In genomic region chr13:112587767-112588489, GRCh38 we compare ENCODE assay signal across 8 cellular contexts. TPM values are rescaled to one million over a fixed set of nuclear protein-coding genes. Genes with fewer than 3 reads are reported as not detected.
DNase-seq lines count a peak whose midpoint lies in the region; ATAC-seq, FAIRE-seq and TF ChIP-seq lines count a peak whose summit lies in the region.

A gene with protein sequence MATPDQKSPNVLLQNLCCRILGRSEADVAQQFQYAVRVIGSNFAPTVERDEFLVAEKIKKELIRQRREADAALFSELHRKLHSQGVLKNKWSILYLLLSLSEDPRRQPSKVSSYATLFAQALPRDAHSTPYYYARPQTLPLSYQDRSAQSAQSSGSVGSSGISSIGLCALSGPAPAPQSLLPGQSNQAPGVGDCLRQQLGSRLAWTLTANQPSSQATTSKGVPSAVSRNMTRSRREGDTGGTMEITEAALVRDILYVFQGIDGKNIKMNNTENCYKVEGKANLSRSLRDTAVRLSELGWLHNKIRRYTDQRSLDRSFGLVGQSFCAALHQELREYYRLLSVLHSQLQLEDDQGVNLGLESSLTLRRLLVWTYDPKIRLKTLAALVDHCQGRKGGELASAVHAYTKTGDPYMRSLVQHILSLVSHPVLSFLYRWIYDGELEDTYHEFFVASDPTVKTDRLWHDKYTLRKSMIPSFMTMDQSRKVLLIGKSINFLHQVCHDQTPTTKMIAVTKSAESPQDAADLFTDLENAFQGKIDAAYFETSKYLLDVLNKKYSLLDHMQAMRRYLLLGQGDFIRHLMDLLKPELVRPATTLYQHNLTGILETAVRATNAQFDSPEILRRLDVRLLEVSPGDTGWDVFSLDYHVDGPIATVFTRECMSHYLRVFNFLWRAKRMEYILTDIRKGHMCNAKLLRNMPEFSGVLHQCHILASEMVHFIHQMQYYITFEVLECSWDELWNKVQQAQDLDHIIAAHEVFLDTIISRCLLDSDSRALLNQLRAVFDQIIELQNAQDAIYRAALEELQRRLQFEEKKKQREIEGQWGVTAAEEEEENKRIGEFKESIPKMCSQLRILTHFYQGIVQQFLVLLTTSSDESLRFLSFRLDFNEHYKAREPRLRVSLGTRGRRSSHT (minus strand): TSS chr13:112588153. CDS start chr13:112587980, 173 bp downstream.

- intact Hi-C loops in activated CD4-positive, alpha-beta memory T cell treated with anti-CD3 and anti-CD28 coated beads for 36 hours (cut with micrococcal nuclease) = loop anchor here (1.0 to 10.0 kb wide), 3 partner anchors 18 to 1883 kb away; partner anchors contain the start of genes ATP11A and CARS2
- intact Hi-C loops in dorsolateral prefrontal cortex (cut with DNase I) (loop anchor here in 1 of 2 donors (1.0 kb wide), 1 partner anchor 18 kb away; no protein-coding TSS in a partner anchor), lower leg skin (cut with DNase I; ENCODE audit: low total_unique reads) (no loop called here)

- H3K27ac Mint-ChIP-seq in activated CD4-positive, alpha-beta memory T cell treated with anti-CD3 and anti-CD28 coated beads for 36 hours = peak within 1 kb of the TSS; percentile 91

- H3K9ac ChIP-seq in BLaER1 treated with 17β-estradiol and CSF1 and Interleukin-3, amounts not matched to agents 10 nM and 100 nM = peak within 1 kb of the TSS; percentile 90 to 99 (median 97)

- H3K36me3 Mint-ChIP-seq in activated CD4-positive, alpha-beta memory T cell treated with anti-CD3 and anti-CD28 coated beads for 36 hours = peaks cover 2% of the 10 kb centered on the region

- peak within 1 kb of the TSS; percentile 80 to 99 (median 96) for H3K4me3 ChIP-seq in BLaER1 treated with 17β-estradiol and CSF1 and Interleukin-3, amounts not matched to agents 10 nM and 100 nM
- H3K4me3 ChIP-seq in dorsolateral prefrontal cortex (peak within 1 kb of the TSS; percentile 68 to 100 (median 94)), lower leg skin (ENCODE audit: low read depth, poor library complexity, severe bottlenecking) (peak within 1 kb of the TSS; percentile 96)

- CTCF ChIA-PET in activated CD4-positive, alpha-beta memory T cell treated with anti-CD3 and anti-CD28 coated beads for 36 hours (lab: Charles Lee) = interaction anchor here (1.3 to 2.4 kb wide), 2 partner anchors 18 to 19 kb away, joined by 4 to 12 read pairs; no protein-coding TSS in a partner anchor

- peaks cover 0 to 14% (median 5%) of the 10 kb centered on the region in 11 experiments; a peak in 7 of 22 replicates for H3K36me3 ChIP-seq in BLaER1 treated with 17β-estradiol and CSF1 and Interleukin-3, amounts not matched to agents 10 nM and 100 nM

- peak in 53 of 56 donors; percentile 1 to 59 (median 45) for TF ChIP-seq CTCF in dorsolateral prefrontal cortex (IDR thresholded peaks at IDR 0.05 in 54 of 56, conservative IDR thresholded peaks at IDR 0.05 in 2 of 56; ENCODE audit: low read depth in 1 of 56, partially characterized antibody in 56 of 56)
- TF ChIP-seq CTCF in lower leg skin (IDR thresholded peaks at IDR 0.05) = no peak

- H3K4me1 ChIP-seq in BLaER1 treated with 17β-estradiol and CSF1 and Interleukin-3, amounts not matched to agents 10 nM and 100 nM = peaks cover 42 to 52% (median 48%) of the 10 kb centered on the region in 10 experiments

- peak within 1 kb of the TSS; percentile 85 to 99 (median 98) for H3K27ac ChIP-seq in BLaER1 treated with 17β-estradiol and CSF1 and Interleukin-3, amounts not matched to agents 10 nM and 100 nM
- H3K27ac ChIP-seq in dorsolateral prefrontal cortex = peak within 1 kb of the TSS; percentile 52 to 97 (median 91)

- peak; percentile 85 for ATAC-seq in HG03439 (IDR thresholded peaks at IDR 0.05; ENCODE audit: unreplicated experiment)

- peak within 1 kb of the TSS; percentile 77 to 95 (median 89) for H3K4me2 ChIP-seq in BLaER1 treated with 17β-estradiol and CSF1 and Interleukin-3, amounts not matched to agents 10 nM and 100 nM

- 0 out of 22 replicates have a peak, but pooled peaks cover 0 to 4% (median 0%) of the 10 kb centered on the region in 11 experiments for H3K9me3 ChIP-seq in BLaER1 treated with 17β-estradiol and CSF1 and Interleukin-3, amounts not matched to agents 10 nM and 100 nM (replicated peaks in 1 of 11)

- no peak for TF ChIP-seq POLR2A in lower leg skin (IDR thresholded peaks at IDR 0.05)

- H3K27me3 ChIP-seq in BLaER1 treated with 17β-estradiol and CSF1 and Interleukin-3, amounts not matched to agents 10 nM and 100 nM = no peaks in the 10 kb centered on the region
- H3K27me3 ChIP-seq in dorsolateral prefrontal cortex = no peaks in the 10 kb centered on the region

- peaks cover 0 to 35% (median 4%) of the 10 kb centered on the region in 11 experiments; a peak in 8 of 22 replicates for H4K20me1 ChIP-seq in BLaER1 treated with 17β-estradiol and CSF1 and Interleukin-3, amounts not matched to agents 10 nM and 100 nM

- peak within 1 kb of the TSS; percentile 92 for H3K4me3 Mint-ChIP-seq in activated CD4-positive, alpha-beta memory T cell treated with anti-CD3 and anti-CD28 coated beads for 36 hours

- peak; percentile 90 for DNase-seq in GM19239 (ENCODE audit: insufficient read length, low spot score)
- peak; percentile 94 for DNase-seq in NCI-H748 (lab: John Stamatoyannopoulos, UW; ENCODE audit: unreplicated experiment)
- DNase-seq in activated CD4-positive, alpha-beta memory T cell treated with anti-CD3 and anti-CD28 coated beads for 36 hours = peak; percentile 86
- peak; percentile 66 to 91 (median 80) for DNase-seq in dorsolateral prefrontal cortex
- peak; percentile 69 to 95 for DNase-seq in lower leg skin (ENCODE audit: low spot score in 2 of 2)
- DNase-seq in stimulated activated CD4-positive, alpha-beta T cell treated with anti-CD3 and anti-CD28 coated beads, Interleukin-4, amount 100 ng/mL, for 4 hours = peak; percentile 73 to 81

- WGBS in lower leg skin, 2 donors = 1 to 2% methylated on average over 17 to 33 of the region's 77 CpGs

- H3K4me1 Mint-ChIP-seq in activated CD4-positive, alpha-beta memory T cell treated with anti-CD3 and anti-CD28 coated beads for 36 hours (ENCODE audit: low read depth) = peaks cover 41% of the 10 kb centered on the region

- POLR2A ChIA-PET in activated CD4-positive, alpha-beta memory T cell treated with anti-CD3 and anti-CD28 coated beads for 36 hours (lab: Charles Lee) = interaction anchor here (1.1 to 1.8 kb wide), 2 partner anchors 17 to 101 kb away, joined by 6 to 7 read pairs; no protein-coding TSS in a partner anchor

- H3K27me3 Mint-ChIP-seq in activated CD4-positive, alpha-beta memory T cell treated with anti-CD3 and anti-CD28 coated beads for 36 hours = no peaks in the 10 kb centered on the region

- peak; percentile 72 for FAIRE-seq in GM19239 (lab: Jason Lieb, UNC)

- no peaks in the 10 kb centered on the region for H3K9me3 Mint-ChIP-seq in activated CD4-positive, alpha-beta memory T cell treated with anti-CD3 and anti-CD28 coated beads for 36 hours

RNA-seq across cellular contexts. Expression of the gene that starts here (rescaled TPM):
- 10 to 100 TPM; 51.7 to 53.7 TPM for total RNA-seq in activated CD4-positive, alpha-beta memory T cell treated with anti-CD3 and anti-CD28 coated beads for 36 hours
- total RNA-seq in dorsolateral prefrontal cortex (10 to 100 TPM; 29.5 to 60.5 (median 44.0) TPM), lower leg skin (10 to 100 TPM; 20.0 to 35.4 (median 22.9) TPM)

Comparison
In these comparisons a context has a peak if more than half of its experiments do, and no peak if none do; other contexts are left out.
1. Peak in every context shown above with its lines: DNase-seq, ATAC-seq, H3K4me3 ChIP-seq and H3K27ac ChIP-seq.
2. CTCF ChIP-seq: peak in dorsolateral prefrontal cortex (53 of 56); none in lower leg skin (0 of 3).